ENCODE assay signal across 9 cellular contexts in the genomic region with DNA sequence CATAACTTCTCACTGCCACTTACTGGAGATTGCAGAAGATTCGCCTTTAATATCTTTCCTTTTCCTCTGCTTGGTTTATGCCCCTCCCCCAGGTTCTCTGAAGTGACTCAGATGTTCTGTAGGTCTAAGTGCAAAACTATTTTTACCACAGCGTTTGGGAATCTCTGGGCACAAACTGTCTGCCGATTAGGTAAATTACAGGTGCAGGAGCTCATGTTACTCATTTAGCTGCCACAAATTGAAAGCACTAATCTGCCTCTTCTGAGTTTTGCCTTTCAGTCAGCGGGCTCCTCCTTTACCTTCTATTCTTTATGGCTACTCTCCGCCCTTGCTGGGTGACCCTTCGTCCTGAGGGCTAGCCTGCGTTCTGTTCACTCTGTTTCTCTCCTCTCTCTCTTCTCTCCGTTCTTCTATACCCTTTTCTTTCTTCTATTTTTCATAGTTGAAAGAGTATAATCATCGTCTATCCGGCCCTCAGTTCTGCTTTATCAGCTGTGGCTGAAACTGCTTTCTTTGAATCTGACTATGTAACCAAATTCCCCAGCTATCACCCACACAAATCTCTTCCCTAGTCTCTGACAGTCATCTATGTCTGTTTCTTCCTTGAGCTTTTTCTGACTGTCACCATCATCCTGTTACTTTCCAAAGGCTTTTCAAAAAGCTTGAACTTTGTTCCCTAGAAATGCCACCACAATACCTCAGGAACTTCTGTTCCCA. TPM values are rescaled to one million over a fixed set of nuclear protein-coding genes. Genes with fewer than 3 reads are reported as not detected.
DNase-seq lines count a peak whose midpoint lies in the region; ATAC-seq and TF ChIP-seq lines count a peak whose summit lies in the region.
"Had no signal": no experiment of that assay in that cellular context is flagged by ENCODE, and none has a peak within 500 bp of the region (broad histone marks: within the 10 kb centered on the region; RNA-seq: fewer than 3 reads in every experiment).

No MANE protein-coding gene starts in this region.

- no peak for TF ChIP-seq CTCF in left ventricle myocardium inferior (IDR thresholded peaks at IDR 0.05; ENCODE audit: borderline replicate concordance)
- TF ChIP-seq CTCF in colonic mucosa (IDR thresholded peaks at IDR 0.05) = no peak

- H3K27me3 ChIP-seq in left ventricle myocardium inferior (ENCODE audit: low read depth) = peaks cover 8% of the 10 kb centered on the region
- no peaks in the 10 kb centered on the region for H3K27me3 ChIP-seq in colonic mucosa

- H3K4me3 ChIP-seq in left ventricle myocardium inferior = peak overlapping the region; percentile 48
- no peak overlapping the region for H3K4me3 ChIP-seq in colonic mucosa

- H3K9ac ChIP-seq in colonic mucosa (ENCODE audit: low read depth in 2 of 2, low read length in 2 of 2) = no peak overlapping the region

- H3K36me3 ChIP-seq in left ventricle myocardium inferior = no peaks in the 10 kb centered on the region
- no peaks in the 10 kb centered on the region for H3K36me3 ChIP-seq in colonic mucosa

- intact Hi-C loops in left ventricle myocardium inferior (cut with micrococcal nuclease) (no loop called here), colonic mucosa (cut with DNase I) (no loop called here)

- DNase-seq in NCI-H2227 treated with DMSO at 0.1 percent for 48 hours (lab: John Stamatoyannopoulos, UW) = peak; percentile 89
- no peak for DNase-seq in left ventricle myocardium inferior
- DNase-seq in stimulated activated CD4-positive, alpha-beta T cell treated with anti-CD3 and anti-CD28 coated beads, Interleukin-4, amount 100 ng/mL, for 24 hours = no peak
- DNase-seq in activated CD8-positive, alpha-beta memory T cell treated with anti-CD3 and anti-CD28 coated beads for 24 hours = no peak
- DNase-seq in colonic mucosa = no peak
- no peak for DNase-seq in retina

- no peaks in the 10 kb centered on the region for H3K9me3 ChIP-seq in left ventricle myocardium inferior (replicated peaks)
- no peaks in the 10 kb centered on the region for H3K9me3 ChIP-seq in colonic mucosa

- peak; percentile 83 for ATAC-seq in GM18520 (IDR thresholded peaks at IDR 0.05; ENCODE audit: unreplicated experiment)
- peak; percentile 90 for ATAC-seq in HG02798 (IDR thresholded peaks at IDR 0.05; ENCODE audit: poor library complexity, unreplicated experiment)

- H3K4me1 ChIP-seq in left ventricle myocardium inferior (peaks cover 14% of the 10 kb centered on the region), colonic mucosa (no peaks in the 10 kb centered on the region)

- H3K27ac ChIP-seq in left ventricle myocardium inferior (replicated peaks) = peak overlapping the region; percentile 67
- no peak overlapping the region for H3K27ac ChIP-seq in colonic mucosa

RNA-seq across cellular contexts. Expression of a gene that starts 4.4 kb away (rescaled TPM):
- total RNA-seq in left ventricle myocardium inferior = not detected
- not detected for total RNA-seq in colonic mucosa
- total RNA-seq: lung microvascular endothelial cell had no signal

RNA-seq across cellular contexts. Expression of a gene that starts 13.7 kb away (rescaled TPM):
- total RNA-seq in left ventricle myocardium inferior = not detected
- total RNA-seq in colonic mucosa = not detected
- total RNA-seq: lung microvascular endothelial cell had no signal
